In genomic region chr5:135436856-135437795, GRCh38 we compare ENCODE assay signal across 10 cellular contexts.
DNase-seq lines count a peak whose midpoint lies in the region; TF ChIP-seq lines count a peak whose summit lies in the region.
"Had no signal": no experiment of that assay in that cellular context is flagged by ENCODE, and none has a peak within 500 bp of the region (broad histone marks: within the 10 kb centered on the region; RNA-seq: fewer than 3 reads in every experiment).

No MANE protein-coding gene starts in this region.

- H3K9ac ChIP-seq in HUES6 (ENCODE audit: low read length) = peak overlapping the region; percentile 26
- H3K9ac ChIP-seq in MM.1S (ENCODE audit: low read length) = no peak overlapping the region

- H3K4me1 ChIP-seq in HUES6 (ENCODE audit: control insufficient read depth, insufficient read depth, low read length) (peaks cover 21% of the 10 kb centered on the region; the same call in 1 of the 2 replicates), MM.1S (ENCODE audit: low read length) (no peaks in the 10 kb centered on the region)
- no peaks in the 10 kb centered on the region for H3K4me1 ChIP-seq in effector memory CD4-positive, alpha-beta T cell (ENCODE audit: control insufficient read depth, insufficient read depth, low read length, poor library complexity, severe bottlenecking)

- H3F3A ChIP-seq in MM.1S (ENCODE audit: insufficient read depth, low read length) = no peaks in the 10 kb centered on the region

- no peak overlapping the region for H3K4me2 ChIP-seq in MM.1S (ENCODE audit: low read depth, low read length)

- TF ChIP-seq CTCF in C4-2B (conservative IDR thresholded peaks at IDR 0.05) (no peak), nephron (IDR thresholded peaks at IDR 0.05; ENCODE audit: unreplicated experiment in 3 of 3) (no peak), MM.1S (IDR thresholded peaks at IDR 0.05; ENCODE audit: low read length) (no peak)

- peak; percentile 38 for DNase-seq in activated CD8-positive, alpha-beta memory T cell treated with anti-CD3 and anti-CD28 coated beads, Interleukin-2, amount 50 U/mL, for 48 hours
- DNase-seq in NCI-H2107 (lab: John Stamatoyannopoulos, UW) (no peak), MM.1S (no peak)
- no peak for DNase-seq in activated naive CD4-positive, alpha-beta T cell treated with anti-CD3 and anti-CD28 coated beads, Interleukin-2, amount 10 ng/mL, durations not matched to agents 7 days and 5 days
- no peak for DNase-seq in effector memory CD4-positive, alpha-beta T cell
- DNase-seq: activated CD4-positive, alpha-beta T cell treated with anti-CD3 and anti-CD28 coated beads, Interleukin-2, amount 50 U/mL, for 48 hours had no signal

- no peaks in the 10 kb centered on the region for H4K20me1 ChIP-seq in MM.1S (ENCODE audit: insufficient read depth, low read length)

- CTCF ChIA-PET in activated naive CD4-positive, alpha-beta T cell treated with anti-CD3 and anti-CD28 coated beads, Interleukin-2, amount 10 ng/mL, durations not matched to agents 7 days and 5 days (lab: Charles Lee) = interaction anchor here (1.0 to 2.8 kb wide), 2 partner anchors 11 to 115 kb away, joined by 3 to 9 read pairs; no protein-coding TSS in a partner anchor

- H3K27ac Mint-ChIP-seq in nephron = peak overlapping the region; percentile 56 to 84 (median 77)
- no peak overlapping the region for H3K27ac Mint-ChIP-seq in activated naive CD4-positive, alpha-beta T cell treated with anti-CD3 and anti-CD28 coated beads, Interleukin-2, amount 10 ng/mL, durations not matched to agents 7 days and 5 days

- no peaks in the 10 kb centered on the region for H3K9me3 ChIP-seq in HUES6 (ENCODE audit: control insufficient read depth, insufficient read depth, low read depth, low read length)
- H3K9me3 ChIP-seq in MM.1S (replicated peaks; ENCODE audit: insufficient read depth, low read length) = no peaks in the 10 kb centered on the region
- no peaks in the 10 kb centered on the region for H3K9me3 ChIP-seq in effector memory CD4-positive, alpha-beta T cell (ENCODE audit: control insufficient read depth, low read length)
- H3K9me3 ChIP-seq: SJCRH30 had no signal

- no peaks in the 10 kb centered on the region for H3K9me2 ChIP-seq in MM.1S (replicated peaks; ENCODE audit: insufficient read depth, low read length)

- peaks cover 69% of the 10 kb centered on the region for H3K4me1 Mint-ChIP-seq in nephron
- H3K4me1 Mint-ChIP-seq in activated naive CD4-positive, alpha-beta T cell treated with anti-CD3 and anti-CD28 coated beads, Interleukin-2, amount 10 ng/mL, durations not matched to agents 7 days and 5 days = no peaks in the 10 kb centered on the region

- H3K79me2 ChIP-seq in MM.1S (ENCODE audit: low read length) = no peaks in the 10 kb centered on the region

- H2AFZ ChIP-seq in MM.1S (ENCODE audit: low read length) = no peak overlapping the region

- H3K27me3 ChIP-seq in HUES6 (ENCODE audit: control insufficient read depth, insufficient read depth, low read length) = no peaks in the 10 kb centered on the region
- no peaks in the 10 kb centered on the region for H3K27me3 ChIP-seq in MM.1S (replicated peaks; ENCODE audit: insufficient read depth, low read length)
- no peaks in the 10 kb centered on the region for H3K27me3 ChIP-seq in effector memory CD4-positive, alpha-beta T cell (replicated peaks; ENCODE audit: control insufficient read depth, insufficient read depth, low read length, poor library complexity, severe bottlenecking)

- no peak overlapping the region for H3K4me3 ChIP-seq in HUES6 (ENCODE audit: low read depth, low read length)
- H3K4me3 ChIP-seq in MM.1S (ENCODE audit: low read length) = no peak overlapping the region
- H3K4me3 ChIP-seq in effector memory CD4-positive, alpha-beta T cell (ENCODE audit: insufficient read depth, low read depth, low read length, poor library complexity, severe bottlenecking) = no peak overlapping the region
- H3K4me3 ChIP-seq: SJCRH30 had no signal

- H3K27ac ChIP-seq in C4-2B (peak overlapping the region; percentile 32), HUES6 (ENCODE audit: low read depth, low read length) (no peak overlapping the region), MM.1S (ENCODE audit: low read length) (no peak overlapping the region)
- no peak overlapping the region for H3K27ac ChIP-seq in effector memory CD4-positive, alpha-beta T cell (ENCODE audit: insufficient read depth, low read length, poor library complexity, severe bottlenecking)
- H3K27ac ChIP-seq: SJCRH30 had no signal

- H3K4me3 Mint-ChIP-seq in nephron = no peak overlapping the region
- no peak overlapping the region for H3K4me3 Mint-ChIP-seq in activated naive CD4-positive, alpha-beta T cell treated with anti-CD3 and anti-CD28 coated beads, Interleukin-2, amount 10 ng/mL, durations not matched to agents 7 days and 5 days

- no peaks in the 10 kb centered on the region for H3K9me3 Mint-ChIP-seq in nephron
- H3K9me3 Mint-ChIP-seq in activated naive CD4-positive, alpha-beta T cell treated with anti-CD3 and anti-CD28 coated beads, Interleukin-2, amount 10 ng/mL, durations not matched to agents 7 days and 5 days = no peaks in the 10 kb centered on the region

- H3K36me3 Mint-ChIP-seq in nephron (ENCODE audit: low read depth) = no peaks in the 10 kb centered on the region
- H3K36me3 Mint-ChIP-seq in activated naive CD4-positive, alpha-beta T cell treated with anti-CD3 and anti-CD28 coated beads, Interleukin-2, amount 10 ng/mL, durations not matched to agents 7 days and 5 days = no peaks in the 10 kb centered on the region

- peaks cover 17% of the 10 kb centered on the region for H3K27me3 Mint-ChIP-seq in nephron (ENCODE audit: low read depth)
- peaks cover 54% of the 10 kb centered on the region for H3K27me3 Mint-ChIP-seq in activated naive CD4-positive, alpha-beta T cell treated with anti-CD3 and anti-CD28 coated beads, Interleukin-2, amount 10 ng/mL, durations not matched to agents 7 days and 5 days

- H3K36me3 ChIP-seq in HUES6 (ENCODE audit: control insufficient read depth, insufficient read depth, low read length) (no peaks in the 10 kb centered on the region), MM.1S (replicated peaks; ENCODE audit: insufficient read depth, low read length) (no peaks in the 10 kb centered on the region)
- H3K36me3 ChIP-seq in effector memory CD4-positive, alpha-beta T cell (ENCODE audit: control insufficient read depth, insufficient read depth, low read length) = no peaks in the 10 kb centered on the region
- H3K36me3 ChIP-seq: SJCRH30 had no signal
